ENCODE assay signal across 20 cellular contexts in genomic region chr11:111555255-111555654, GRCh38. TPM values are rescaled to one million over a fixed set of nuclear protein-coding genes. Genes with fewer than 3 reads are reported as not detected.
DNase-seq lines count a peak whose midpoint lies in the region; ATAC-seq, FAIRE-seq and TF ChIP-seq lines count a peak whose summit lies in the region.
"Had no signal": no experiment of that assay in that cellular context is flagged by ENCODE, and none has a peak within 500 bp of the region (broad histone marks: within the 10 kb centered on the region; RNA-seq: fewer than 3 reads in every experiment).

No MANE protein-coding gene starts in this region.

- H3K4me3 Mint-ChIP-seq in astrocyte (ENCODE audit: unreplicated experiment) (no peak overlapping the region), type B pancreatic cell (no peak overlapping the region)
- H3K4me3 Mint-ChIP-seq in activated CD4-positive, alpha-beta memory T cell treated with anti-CD3 and anti-CD28 coated beads, Interleukin-2, amount 10 ng/mL, durations not matched to agents 7 days and 5 days = no peak overlapping the region
- H3K4me3 Mint-ChIP-seq: activated T-helper 17 cell treated with anti-CD3 and anti-CD28 coated beads, Interleukin-2, amount 50 U/mL, for 72 hours; GM23338; naive thymus-derived CD8-positive, alpha-beta T cell had no signal

- POLR2A ChIA-PET in activated CD4-positive, alpha-beta memory T cell treated with anti-CD3 and anti-CD28 coated beads, Interleukin-2, amount 10 ng/mL, durations not matched to agents 7 days and 5 days (lab: Charles Lee) = no interaction called here

- H3K9me3 Mint-ChIP-seq in astrocyte (ENCODE audit: unreplicated experiment) (no peaks in the 10 kb centered on the region), type B pancreatic cell (peaks cover 5% of the 10 kb centered on the region)
- peaks cover 6% of the 10 kb centered on the region for H3K9me3 Mint-ChIP-seq in activated CD4-positive, alpha-beta memory T cell treated with anti-CD3 and anti-CD28 coated beads, Interleukin-2, amount 10 ng/mL, durations not matched to agents 7 days and 5 days
- H3K9me3 Mint-ChIP-seq: activated T-helper 17 cell treated with anti-CD3 and anti-CD28 coated beads, Interleukin-2, amount 50 U/mL, for 72 hours had no signal

- H3K9me2 ChIP-seq in MM.1S (replicated peaks; ENCODE audit: insufficient read depth, low read length) = no peaks in the 10 kb centered on the region

- H3K27me3 ChIP-seq in MM.1S (replicated peaks; ENCODE audit: insufficient read depth, low read length) (no peaks in the 10 kb centered on the region), astrocyte (ENCODE audit: insufficient read depth, low read length) (no peaks in the 10 kb centered on the region)
- H3K27me3 ChIP-seq: BLaER1 treated with 17β-estradiol and CSF1 and Interleukin-3, amounts not matched to agents 10 nM and 100 nM; testis had no signal

- H3K27ac ChIP-seq in MM.1S (ENCODE audit: low read length) = no peak overlapping the region
- H3K27ac ChIP-seq in astrocyte (ENCODE audit: low read depth, low read length) = peak overlapping the region; percentile 98
- H3K27ac ChIP-seq: BLaER1 treated with 17β-estradiol and CSF1 and Interleukin-3, amounts not matched to agents 10 nM and 100 nM; HL-60; testis had no signal

- no peaks in the 10 kb centered on the region for H3F3A ChIP-seq in MM.1S (ENCODE audit: insufficient read depth, low read length)

- no peak overlapping the region for H3K4me3 ChIP-seq in MM.1S (ENCODE audit: low read length)
- no peak overlapping the region for H3K4me3 ChIP-seq in astrocyte (ENCODE audit: insufficient read depth, low read depth, low read length)
- H3K4me3 ChIP-seq in fibroblast of villous mesenchyme (ENCODE audit: low read depth, low read length) = no peak overlapping the region
- H3K4me3 ChIP-seq: BLaER1 treated with 17β-estradiol and CSF1 and Interleukin-3, amounts not matched to agents 10 nM and 100 nM; GM12878; GM23338; K562; lung; testis had no signal

- H4K20me1 ChIP-seq in MM.1S (ENCODE audit: insufficient read depth, low read length) (no peaks in the 10 kb centered on the region), astrocyte (ENCODE audit: insufficient read depth, low read length) (no peaks in the 10 kb centered on the region)
- H4K20me1 ChIP-seq: BLaER1 treated with 17β-estradiol and CSF1 and Interleukin-3, amounts not matched to agents 10 nM and 100 nM had no signal

- H3K4me2 ChIP-seq in MM.1S (ENCODE audit: low read depth, low read length) = no peak overlapping the region
- peak overlapping the region; percentile 16 for H3K4me2 ChIP-seq in astrocyte (ENCODE audit: low read length)
- H3K4me2 ChIP-seq: BLaER1 treated with 17β-estradiol and CSF1 and Interleukin-3, amounts not matched to agents 10 nM and 100 nM; GM23338 had no signal

- no peaks in the 10 kb centered on the region for H3K9me3 ChIP-seq in MM.1S (replicated peaks; ENCODE audit: insufficient read depth, low read length)
- peaks cover 3% of the 10 kb centered on the region for H3K9me3 ChIP-seq in astrocyte (ENCODE audit: insufficient read depth, low read depth, low read length)
- H3K9me3 ChIP-seq: testis had no signal

- peaks cover 19% of the 10 kb centered on the region for H3K4me1 Mint-ChIP-seq in astrocyte (ENCODE audit: low read depth, unreplicated experiment)
- H3K4me1 Mint-ChIP-seq in type B pancreatic cell (ENCODE audit: unreplicated experiment) = peaks cover 4% of the 10 kb centered on the region
- H3K4me1 Mint-ChIP-seq in activated CD4-positive, alpha-beta memory T cell treated with anti-CD3 and anti-CD28 coated beads, Interleukin-2, amount 10 ng/mL, durations not matched to agents 7 days and 5 days = no peaks in the 10 kb centered on the region
- H3K4me1 Mint-ChIP-seq: activated T-helper 17 cell treated with anti-CD3 and anti-CD28 coated beads, Interleukin-2, amount 50 U/mL, for 72 hours; naive thymus-derived CD8-positive, alpha-beta T cell had no signal

- no peak overlapping the region for H2AFZ ChIP-seq in MM.1S (ENCODE audit: low read length)
- no peak overlapping the region for H2AFZ ChIP-seq in astrocyte (ENCODE audit: low read depth, low read length)
- H2AFZ ChIP-seq: GM23338 had no signal

- H3K27me3 Mint-ChIP-seq in astrocyte (ENCODE audit: low read depth, unreplicated experiment) = no peaks in the 10 kb centered on the region
- no peaks in the 10 kb centered on the region for H3K27me3 Mint-ChIP-seq in type B pancreatic cell
- H3K27me3 Mint-ChIP-seq in activated CD4-positive, alpha-beta memory T cell treated with anti-CD3 and anti-CD28 coated beads, Interleukin-2, amount 10 ng/mL, durations not matched to agents 7 days and 5 days = peaks cover 25% of the 10 kb centered on the region
- H3K27me3 Mint-ChIP-seq: naive thymus-derived CD8-positive, alpha-beta T cell had no signal

- TF ChIP-seq CTCF in MM.1S (IDR thresholded peaks at IDR 0.05; ENCODE audit: low read length) (peak; percentile 9; the same call in 1 of the 2 replicates), astrocyte (IDR thresholded peaks at IDR 0.05; ENCODE audit: insufficient read depth, low read depth, low read length) (no peak), fibroblast of villous mesenchyme (IDR thresholded peaks at IDR 0.05; ENCODE audit: insufficient read depth, low read depth, low read length) (no peak), type B pancreatic cell (conservative IDR thresholded peaks at IDR 0.05) (no peak)

- DNase-seq in MM.1S = no peak
- DNase-seq in astrocyte (ENCODE audit: low read depth) = peak; percentile 92
- peak; percentile 23 for DNase-seq in fibroblast of villous mesenchyme (ENCODE audit: low read depth)
- no peak for DNase-seq in type B pancreatic cell (ENCODE audit: extremely low spot score, unreplicated experiment)
- DNase-seq in activated CD4-positive, alpha-beta memory T cell treated with anti-CD3 and anti-CD28 coated beads, Interleukin-2, amount 10 ng/mL, durations not matched to agents 7 days and 5 days = no peak
- DNase-seq in LoVo (ENCODE audit: low spot score) = no peak
- DNase-seq: naive thymus-derived CD8-positive, alpha-beta T cell; SHP77; T-helper 2 cell; testis had no signal

- FAIRE-seq in astrocyte (lab: Jason Lieb, UNC) = peak; percentile 59
- FAIRE-seq: G401.6, GM12878, K562 had no signal

- no peak for ATAC-seq in HG02623 (IDR thresholded peaks at IDR 0.05; ENCODE audit: unreplicated experiment)
- ATAC-seq: GM12878; GM23338; K562; naive thymus-derived CD8-positive, alpha-beta T cell had no signal

- H3K27ac Mint-ChIP-seq in astrocyte (ENCODE audit: unreplicated experiment) = peak overlapping the region; percentile 2
- peak overlapping the region; percentile 48 for H3K27ac Mint-ChIP-seq in type B pancreatic cell
- H3K27ac Mint-ChIP-seq in activated CD4-positive, alpha-beta memory T cell treated with anti-CD3 and anti-CD28 coated beads, Interleukin-2, amount 10 ng/mL, durations not matched to agents 7 days and 5 days = no peak overlapping the region
- H3K27ac Mint-ChIP-seq: activated T-helper 17 cell treated with anti-CD3 and anti-CD28 coated beads, Interleukin-2, amount 50 U/mL, for 72 hours; GM23338; naive thymus-derived CD8-positive, alpha-beta T cell; progenitor cell of endocrine pancreas had no signal

- peaks cover 15% of the 10 kb centered on the region for H3K36me3 Mint-ChIP-seq in astrocyte (ENCODE audit: low read depth, unreplicated experiment)
- peaks cover 4% of the 10 kb centered on the region for H3K36me3 Mint-ChIP-seq in type B pancreatic cell
- H3K36me3 Mint-ChIP-seq in activated CD4-positive, alpha-beta memory T cell treated with anti-CD3 and anti-CD28 coated beads, Interleukin-2, amount 10 ng/mL, durations not matched to agents 7 days and 5 days (ENCODE audit: low read depth) = no peaks in the 10 kb centered on the region

- no peak overlapping the region for H3K9ac ChIP-seq in MM.1S (ENCODE audit: low read length)
- peak overlapping the region; percentile 54 for H3K9ac ChIP-seq in astrocyte (ENCODE audit: low read length)
- H3K9ac ChIP-seq: BLaER1 treated with 17β-estradiol and CSF1 and Interleukin-3, amounts not matched to agents 10 nM and 100 nM had no signal

- H3K4me1 ChIP-seq in MM.1S (ENCODE audit: low read length) (peaks cover 11% of the 10 kb centered on the region; the same call in 1 of the 2 replicates), astrocyte (ENCODE audit: insufficient read depth, low read length) (peaks cover 42% of the 10 kb centered on the region)
- H3K4me1 ChIP-seq: testis had no signal

- H3K79me2 ChIP-seq in MM.1S (ENCODE audit: low read length) = no peaks in the 10 kb centered on the region
- no peaks in the 10 kb centered on the region for H3K79me2 ChIP-seq in astrocyte (ENCODE audit: insufficient read depth, low read length)

- CTCF ChIA-PET in activated CD4-positive, alpha-beta memory T cell treated with anti-CD3 and anti-CD28 coated beads, Interleukin-2, amount 10 ng/mL, durations not matched to agents 7 days and 5 days (lab: Charles Lee) = interaction anchor here (0.8 to 1.2 kb wide), 2 partner anchors 107 to 224 kb away, joined by 3 read pairs; no protein-coding TSS in a partner anchor

- H3K36me3 ChIP-seq in MM.1S (replicated peaks; ENCODE audit: insufficient read depth, low read length) = no peaks in the 10 kb centered on the region
- peaks cover 15% of the 10 kb centered on the region for H3K36me3 ChIP-seq in astrocyte (ENCODE audit: insufficient read depth, low read length)

RNA-seq across cellular contexts. Expression of gene LAYN, which starts 14.7 kb away (rescaled TPM):
- 47.5 and 54.5 TPM in 2 replicates for total RNA-seq in astrocyte
- 41.9 and 66.5 TPM in 2 replicates for total RNA-seq in fibroblast of villous mesenchyme
- total RNA-seq in type B pancreatic cell (ENCODE audit: low replicate concordance) = 9.2 and 17.9 TPM in 2 replicates
- total RNA-seq in activated CD4-positive, alpha-beta memory T cell treated with anti-CD3 and anti-CD28 coated beads, Interleukin-2, amount 10 ng/mL, durations not matched to agents 7 days and 5 days = under 1 TPM; 0.40 to 0.76 TPM
- total RNA-seq: GM12878, K562 had no signal

RNA-seq across cellular contexts. Expression of gene HOATZ, which starts 40.7 kb away (rescaled TPM):
- total RNA-seq in astrocyte (0.43 TPM in 2 replicates), fibroblast of villous mesenchyme (not detected in 2 replicates), type B pancreatic cell (ENCODE audit: low replicate concordance) (0.75 TPM in 1 of 2 replicates, not detected in the other)
- not detected for total RNA-seq in activated CD4-positive, alpha-beta memory T cell treated with anti-CD3 and anti-CD28 coated beads, Interleukin-2, amount 10 ng/mL, durations not matched to agents 7 days and 5 days
- total RNA-seq: activated T-helper 17 cell treated with anti-CD3 and anti-CD28 coated beads, Interleukin-2, amount 50 U/mL, for 72 hours; GM23338; K562; naive thymus-derived CD8-positive, alpha-beta T cell; progenitor cell of endocrine pancreas had no signal

RNA-seq across cellular contexts. Expression of gene BTG4, which starts 43.1 kb away (rescaled TPM):
- 0.50 and 0.55 TPM in 2 replicates for total RNA-seq in astrocyte
- total RNA-seq in fibroblast of villous mesenchyme = not detected in 2 replicates
- total RNA-seq in type B pancreatic cell (ENCODE audit: low replicate concordance) = not detected in 2 replicates
- not detected for total RNA-seq in activated CD4-positive, alpha-beta memory T cell treated with anti-CD3 and anti-CD28 coated beads, Interleukin-2, amount 10 ng/mL, durations not matched to agents 7 days and 5 days
- total RNA-seq: activated T-helper 17 cell treated with anti-CD3 and anti-CD28 coated beads, Interleukin-2, amount 50 U/mL, for 72 hours; GM12878; K562; naive thymus-derived CD8-positive, alpha-beta T cell; progenitor cell of endocrine pancreas had no signal

RNA-seq across cellular contexts. Expression of gene SIK2, which starts 47.0 kb away (rescaled TPM):
- total RNA-seq in astrocyte (14.3 and 15.0 TPM in 2 replicates), fibroblast of villous mesenchyme (8.1 and 16.0 TPM in 2 replicates), type B pancreatic cell (ENCODE audit: low replicate concordance) (24.1 and 28.0 TPM in 2 replicates)
- 10 to 100 TPM in 1 of 2 experiments, 1 to 10 TPM in 1; 7.7 to 10.8 TPM for total RNA-seq in activated CD4-positive, alpha-beta memory T cell treated with anti-CD3 and anti-CD28 coated beads, Interleukin-2, amount 10 ng/mL, durations not matched to agents 7 days and 5 days

Comparison
In these comparisons a context has a peak if more than half of its experiments do, and no peak if none do; other contexts are left out.
1. DNase-seq: peak in astrocyte (single experiment) and fibroblast of villous mesenchyme (single experiment); none in MM.1S (single experiment), type B pancreatic cell (single experiment), activated CD4-positive, alpha-beta memory T cell treated with anti-CD3 and anti-CD28 coated beads, Interleukin-2, amount 10 ng/mL, durations not matched to agents 7 days and 5 days (single experiment) and LoVo (single experiment).